In the genomic region with DNA sequence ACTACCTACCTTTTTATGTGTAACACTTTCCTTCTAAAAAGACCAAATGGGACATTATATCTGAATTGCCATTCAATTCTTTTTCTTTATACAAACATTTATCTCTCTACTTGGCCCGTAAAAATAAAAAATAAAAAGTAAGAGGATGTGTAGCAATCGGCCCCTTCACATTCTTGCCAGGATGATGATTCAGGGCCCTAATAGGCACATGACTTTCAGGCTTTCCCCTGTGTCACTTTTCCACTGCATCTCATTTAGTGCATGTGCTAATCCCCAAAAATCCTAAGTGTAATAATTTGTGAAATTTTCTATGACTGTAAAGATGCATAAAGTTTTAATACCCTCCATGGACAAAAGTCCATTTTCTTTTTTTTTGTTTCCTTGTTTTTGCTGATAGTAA, we compare ENCODE assay signal across 14 cellular contexts. TPM values are rescaled to one million over a fixed set of nuclear protein-coding genes. Genes with fewer than 3 reads are reported as not detected.
DNase-seq lines count a peak whose midpoint lies in the region; ATAC-seq and TF ChIP-seq lines count a peak whose summit lies in the region.
"Had no signal": no experiment of that assay in that cellular context is flagged by ENCODE, and none has a peak within 500 bp of the region (broad histone marks: within the 10 kb centered on the region; RNA-seq: fewer than 3 reads in every experiment).

No MANE protein-coding gene starts in this region.

- TF ChIP-seq CTCF in RWPE2 (IDR thresholded peaks at IDR 0.05; ENCODE audit: poor library complexity, severe bottlenecking) (no peak), fibroblast of villous mesenchyme (IDR thresholded peaks at IDR 0.05; ENCODE audit: insufficient read depth, low read depth, low read length) (no peak)

- peaks cover 38% of the 10 kb centered on the region for H3K4me1 ChIP-seq in RWPE2 (ENCODE audit: insufficient read depth, poor library complexity, severe bottlenecking)
- no peaks in the 10 kb centered on the region for H3K4me1 ChIP-seq in subcutaneous abdominal adipose tissue (ENCODE audit: control insufficient read depth in 5 of 5, insufficient read depth in 5 of 5, low read length in 5 of 5)
- H3K4me1 ChIP-seq: uterus had no signal

- no peak overlapping the region for H3K9ac ChIP-seq in subcutaneous abdominal adipose tissue (ENCODE audit: low read length in 5 of 5)

- H3K4me3 ChIP-seq in RWPE2 (ENCODE audit: severe bottlenecking) (no peak overlapping the region), fibroblast of villous mesenchyme (ENCODE audit: low read depth, low read length) (no peak overlapping the region), subcutaneous abdominal adipose tissue (ENCODE audit: low read depth in 1 of 5, low read length in 5 of 5) (no peak overlapping the region)
- H3K4me3 ChIP-seq: cardiac muscle cell, uterus had no signal

- peak; percentile 88 for DNase-seq in HCEC 1CT
- no peak for DNase-seq in RWPE2 (ENCODE audit: low spot score)
- peak; percentile 77 for DNase-seq in fibroblast of villous mesenchyme (ENCODE audit: low read depth)
- no peak for DNase-seq in SK-N-DZ (ENCODE audit: low spot score)
- DNase-seq: activated T-cell treated with anti-CD3 and anti-CD28 coated beads, Interleukin-2, amount 50 U/mL, for 72 hours; DND-41; foreskin melanocyte; uterus had no signal

- H3K9me3 ChIP-seq in RWPE2 (ENCODE audit: severe bottlenecking) (peaks cover 9% of the 10 kb centered on the region), subcutaneous abdominal adipose tissue (ENCODE audit: control insufficient read depth in 5 of 5, low read length in 5 of 5) (peaks cover 0 to 3% (median 0%) of the 10 kb centered on the region in 5 donors)
- H3K9me3 ChIP-seq: uterus had no signal

- H3K36me3 ChIP-seq in RWPE2 (ENCODE audit: low read depth) (no peaks in the 10 kb centered on the region), subcutaneous abdominal adipose tissue (ENCODE audit: control insufficient read depth in 5 of 5, insufficient read depth in 5 of 5, low read length in 5 of 5) (no peaks in the 10 kb centered on the region)
- H3K36me3 ChIP-seq: cardiac muscle cell, uterus had no signal

- H3K27ac ChIP-seq in RWPE2 (ENCODE audit: poor library complexity, severe bottlenecking) (peak overlapping the region; percentile 93), subcutaneous abdominal adipose tissue (ENCODE audit: low read depth, low read length) (peak overlapping the region; percentile 54)
- H3K27ac ChIP-seq: cardiac muscle cell, RWPE1, uterus had no signal

- H3K27me3 ChIP-seq in RWPE2 (ENCODE audit: insufficient read depth, poor library complexity, severe bottlenecking) (no peaks in the 10 kb centered on the region), subcutaneous abdominal adipose tissue (ENCODE audit: control insufficient read depth in 5 of 5, insufficient read depth in 4 of 5, low read length in 5 of 5) (no peaks in the 10 kb centered on the region)
- H3K27me3 ChIP-seq: cardiac muscle cell, uterus had no signal

- ATAC-seq in RWPE2 (ENCODE audit: low read depth) = peak; percentile 42
- ATAC-seq in HG03442 (IDR thresholded peaks at IDR 0.05; ENCODE audit: unreplicated experiment) = no peak
- ATAC-seq in HG02938 (IDR thresholded peaks at IDR 0.05; ENCODE audit: unreplicated experiment) = no peak
- ATAC-seq: activated T-cell treated with anti-CD3 and anti-CD28 coated beads, Interleukin-2, amount 50 U/mL, for 72 hours; WTC11 had no signal

RNA-seq across cellular contexts. Expression of a gene that starts 23.0 kb away (rescaled TPM):
- total RNA-seq in fibroblast of villous mesenchyme = 175 and 214 TPM in 2 replicates
- polyA plus RNA-seq in SK-N-DZ (2014; cell fraction: cytosol; rRNA removed) = 45.9 and 49.5 TPM in 2 replicates
- polyA plus RNA-seq in SK-N-DZ (2014; cell fraction: nucleus; rRNA removed) = 58.5 and 68.8 TPM in 2 replicates

Comparison
In these comparisons a context has a peak if more than half of its experiments do, and no peak if none do; other contexts are left out.
1. DNase-seq: peak in HCEC 1CT (single experiment) and fibroblast of villous mesenchyme (single experiment); none in RWPE2 (single experiment) and SK-N-DZ (single experiment).